In genomic region chr17:38741853-38742421, GRCh38 we compare ENCODE assay signal across 11 cellular contexts. TPM values are rescaled to one million over a fixed set of nuclear protein-coding genes. Genes with fewer than 3 reads are reported as not detected.
DNase-seq lines count a peak whose midpoint lies in the region; ATAC-seq and TF ChIP-seq lines count a peak whose summit lies in the region.
"Had no signal": no experiment of that assay in that cellular context is flagged by ENCODE, and none has a peak within 500 bp of the region (broad histone marks: within the 10 kb centered on the region; RNA-seq: fewer than 3 reads in every experiment).

No MANE protein-coding gene starts in this region.

- H3K9ac ChIP-seq in duodenal mucosa (ENCODE audit: low read depth in 1 of 2, low read length in 2 of 2) (peak overlapping the region in 1 of 2 donors; percentile 52), mucosa of rectum (ENCODE audit: low read depth in 1 of 2, low read length in 2 of 2) (peak overlapping the region; percentile 68 to 71)

- H3K4me1 ChIP-seq in duodenal mucosa (ENCODE audit: control insufficient read depth in 1 of 2, insufficient read depth in 2 of 2, low read length in 2 of 2) (peaks cover 45 to 65% of the 10 kb centered on the region in 2 donors), mucosa of rectum (ENCODE audit: control insufficient read depth in 2 of 2, insufficient read depth in 2 of 2, low read length in 2 of 2) (peaks cover 42 to 55% of the 10 kb centered on the region in 2 donors), upper lobe of left lung (peaks cover 43 to 57% (median 50%) of the 10 kb centered on the region in 4 donors)

- TF ChIP-seq CTCF in upper lobe of left lung (IDR thresholded peaks at IDR 0.05): no peak

- H3K9me3 ChIP-seq in duodenal mucosa (ENCODE audit: control insufficient read depth in 1 of 2, low read length in 2 of 2): no peaks in the 10 kb centered on the region
- no peaks in the 10 kb centered on the region for H3K9me3 ChIP-seq in mucosa of rectum (ENCODE audit: control insufficient read depth in 2 of 2, low read length in 2 of 2)
- no peaks in the 10 kb centered on the region for H3K9me3 ChIP-seq in upper lobe of left lung
- H3K9me3 ChIP-seq: HAP-1 had no signal

- ATAC-seq in upper lobe of left lung (ENCODE audit: low FRiP score in 2 of 2) (peak; percentile 61 to 64), GM21528 (IDR thresholded peaks at IDR 0.05; ENCODE audit: low FRiP score, unreplicated experiment) (no peak)

- peak overlapping the region; percentile 74 for H3K27ac ChIP-seq in duodenal mucosa (ENCODE audit: low read depth, low read length)
- H3K27ac ChIP-seq in mucosa of rectum (ENCODE audit: low read depth in 2 of 2, low read length in 2 of 2): peak overlapping the region; percentile 92 to 94
- H3K27ac ChIP-seq in upper lobe of left lung: peak overlapping the region; percentile 63 to 85 (median 68)

- H3K36me3 ChIP-seq in duodenal mucosa (ENCODE audit: control insufficient read depth in 1 of 2, insufficient read depth in 2 of 2, low read length in 2 of 2) (no peaks in the 10 kb centered on the region), mucosa of rectum (ENCODE audit: control insufficient read depth in 2 of 2, insufficient read depth in 2 of 2, low read length in 2 of 2) (peaks cover 4 to 6% of the 10 kb centered on the region in 2 donors), upper lobe of left lung (peaks cover 3 to 34% (median 25%) of the 10 kb centered on the region in 4 donors)

- POLR2A ChIA-PET in HEK293T (lab: Yijun Ruan, JAX): no interaction called here

- H3K4me3 ChIP-seq in duodenal mucosa (ENCODE audit: low read depth in 1 of 2, low read length in 2 of 2): no peak overlapping the region
- peak overlapping the region; percentile 32 to 42 for H3K4me3 ChIP-seq in mucosa of rectum (ENCODE audit: low read length in 2 of 2)
- H3K4me3 ChIP-seq in upper lobe of left lung: no peak overlapping the region
- H3K4me3 ChIP-seq: HAP-1 had no signal

- 46 to 49% methylated on average over 5 to 8 of the region's 8 CpGs for WGBS in upper lobe of left lung, 2 donors

- no peak for TF ChIP-seq POLR2A in upper lobe of left lung (IDR thresholded peaks at IDR 0.05)

- peak in 2 of 3 experiments; percentile 19 to 62 for DNase-seq in NCI-H1417 (lab: John Stamatoyannopoulos, UW)
- no peak for DNase-seq in NCI-H1417 treated with DMSO at 0.1 percent for 48 hours (lab: John Stamatoyannopoulos, UW)
- peak in 1 of 2 donors; percentile 73 for DNase-seq in upper lobe of left lung
- no peak for DNase-seq in activated naive CD4-positive, alpha-beta T cell treated with anti-CD3 and anti-CD28 coated beads, Interleukin-2, amount 50 U/mL, for 16 hours
- no peak for DNase-seq in HEK293T (ENCODE audit: extremely low spot score)
- DNase-seq: ACHN; stimulated activated CD4-positive, alpha-beta T cell treated with anti-CD3 and anti-CD28 coated beads, Interleukin-4, amount 100 ng/mL, for 24 hours had no signal

- no peak for TF ChIP-seq EP300 in upper lobe of left lung (IDR thresholded peaks at IDR 0.05)

- H3K27me3 ChIP-seq in duodenal mucosa (ENCODE audit: control insufficient read depth in 1 of 2, insufficient read depth in 2 of 2, low read length in 2 of 2): peaks cover 2 to 3% of the 10 kb centered on the region in 2 donors
- no peaks in the 10 kb centered on the region for H3K27me3 ChIP-seq in mucosa of rectum (ENCODE audit: control insufficient read depth in 2 of 2, insufficient read depth in 2 of 2, low read length in 2 of 2)
- H3K27me3 ChIP-seq in upper lobe of left lung: no peaks in the 10 kb centered on the region

- CTCF ChIA-PET in HEK293T (lab: Yijun Ruan, JAX): no interaction called here

TF ChIP-seq in HEK293T, 16 proteins besides CTCF, POLR2A, EP300 and RAD21:
- TF ChIP-seq TARDBP (IDR thresholded peaks at IDR 0.05) (no peak), FOXM1 (IDR thresholded peaks at IDR 0.05; ENCODE audit: borderline replicate concordance) (no peak), NFRKB (IDR thresholded peaks at IDR 0.05) (no peak), HDGF (IDR thresholded peaks at IDR 0.05; ENCODE audit: borderline replicate concordance) (no peak), FOXK2 (IDR thresholded peaks at IDR 0.05) (no peak), BHLHE40 (IDR thresholded peaks at IDR 0.05; ENCODE audit: borderline replicate concordance) (no peak), FOXA1 (IDR thresholded peaks at IDR 0.05) (no peak), L3MBTL2 (conservative IDR thresholded peaks at IDR 0.05) (no peak), PKNOX1 (IDR thresholded peaks at IDR 0.05) (no peak), ZNF384 (IDR thresholded peaks at IDR 0.05) (no peak), SP1 (IDR thresholded peaks at IDR 0.05) (no peak)

RNA-seq across cellular contexts. Expression of gene PCGF2, which starts 6.2 kb away (rescaled TPM):
- 10 to 100 TPM; 14.6 to 51.7 (median 31.9) TPM for total RNA-seq in upper lobe of left lung

RNA-seq across cellular contexts. Expression of gene PSMB3, which starts 10.6 kb away (rescaled TPM):
- total RNA-seq in upper lobe of left lung: 100 to 1,000 TPM in 2 of 6 donors, 10 to 100 TPM in 4; 61.8 to 157 (median 79.2) TPM

RNA-seq across cellular contexts. Expression of gene CISD3, which starts 11.8 kb away (rescaled TPM):
- 10 to 100 TPM in 4 of 6 donors, 1 to 10 TPM in 2; 6.3 to 49.7 (median 15.9) TPM for total RNA-seq in upper lobe of left lung

RNA-seq across cellular contexts. Expression of gene MLLT6, which starts 36.9 kb away (rescaled TPM):
- 100 to 1,000 TPM in 4 of 6 donors, 10 to 100 TPM in 2; 69.2 to 305 (median 122) TPM for total RNA-seq in upper lobe of left lung

RNA-seq across cellular contexts. Expression of gene PIP4K2B, which starts 57.4 kb away (rescaled TPM):
- total RNA-seq in upper lobe of left lung: 10 to 100 TPM; 36.3 to 67.1 (median 38.8) TPM

Comparison
In these comparisons a context has a peak if more than half of its experiments do, and no peak if none do; other contexts are left out.
1. DNase-seq: peak in NCI-H1417 (2 of 3); none in NCI-H1417 treated with DMSO at 0.1 percent for 48 hours (single experiment), activated naive CD4-positive, alpha-beta T cell treated with anti-CD3 and anti-CD28 coated beads, Interleukin-2, amount 50 U/mL, for 16 hours (single experiment) and HEK293T (single experiment).
2. H3K4me3 ChIP-seq: peak in mucosa of rectum (2 of 2); none in duodenal mucosa (0 of 2) and upper lobe of left lung (0 of 4).
3. Peak in every context shown above with its lines, with median percentiles within 50 percentile points of each other: H3K27ac ChIP-seq.